15 cellular contexts compared by ENCODE assay signal in the genomic region with DNA sequence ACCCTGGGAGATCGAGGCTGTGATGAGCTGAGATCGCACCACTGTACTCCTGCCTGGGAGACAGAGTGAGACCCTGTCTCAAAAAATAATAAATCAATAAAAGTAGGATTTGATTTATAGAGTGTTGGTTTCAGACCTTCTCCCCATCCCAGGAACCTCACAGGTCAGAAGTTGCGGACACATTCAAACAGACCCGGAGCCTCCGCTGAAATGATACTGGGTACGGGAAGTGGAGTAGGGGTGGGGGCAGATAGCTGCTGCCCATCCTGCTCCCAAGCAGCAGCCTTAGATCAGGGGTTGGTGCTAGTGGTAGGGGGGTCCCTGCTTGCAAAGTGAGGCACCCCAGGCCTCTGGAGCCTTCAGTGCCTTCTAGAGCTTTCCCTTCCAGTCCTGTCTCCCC.
"Had no signal": no experiment of that assay in that cellular context is flagged by ENCODE, and none has a peak within 500 bp of the region (broad histone marks: within the 10 kb centered on the region; RNA-seq: fewer than 3 reads in every experiment).

No MANE protein-coding gene starts in this region.

- H3K27me3 ChIP-seq: cardiac muscle cell, neutrophil, SJSA1, uterus had no signal

- DNase-seq: activated CD4-positive, alpha-beta T cell treated with anti-CD3 and anti-CD28 coated beads, Interleukin-2, amount 10 ng/mL, durations not matched to agents 24 days and 14 days; activated CD8-positive, alpha-beta memory T cell treated with anti-CD3 and anti-CD28 coated beads for 24 hours; activated effector memory CD4-positive, alpha-beta T cell treated with Interleukin-2 at 50 U/mL for 16 hours; activated naive CD4-positive, alpha-beta T cell treated with anti-CD3 and anti-CD28 coated beads, Interleukin-2, amount 50 U/mL, for 16 hours; effector CD4-positive, alpha-beta T cell; foreskin melanocyte; midbrain; small intestine; SW 1271; uterus had no signal

- H3K9me3 Mint-ChIP-seq: stimulated activated naive CD8-positive, alpha-beta T cell treated with anti-CD3 and anti-CD28 coated beads, Interleukin-15, Interleukin-2, amounts not matched to agents 100 ng/mL and 50 ng/mL, for 24 hours had no signal

- H3K27me3 Mint-ChIP-seq: activated CD4-positive, alpha-beta T cell treated with anti-CD3 and anti-CD28 coated beads, Interleukin-2, amount 10 ng/mL, durations not matched to agents 24 days and 14 days; stimulated activated naive CD8-positive, alpha-beta T cell treated with anti-CD3 and anti-CD28 coated beads, Interleukin-15, Interleukin-2, amounts not matched to agents 100 ng/mL and 50 ng/mL, for 24 hours had no signal

- H3K27ac ChIP-seq: cardiac muscle cell, neutrophil, SJSA1 had no signal

- H3K4me3 ChIP-seq: cardiac muscle cell, SJSA1, uterus had no signal

- H3K9me3 ChIP-seq: neutrophil, SJSA1, uterus had no signal

- H3K36me3 ChIP-seq: cardiac muscle cell, neutrophil, SJSA1, uterus had no signal

- ATAC-seq: WTC11 had no signal

- H3K27ac Mint-ChIP-seq: stimulated activated naive CD8-positive, alpha-beta T cell treated with anti-CD3 and anti-CD28 coated beads, Interleukin-15, Interleukin-2, amounts not matched to agents 100 ng/mL and 50 ng/mL, for 24 hours; WTC11 had no signal

- H3K4me1 ChIP-seq: SJSA1 had no signal

- H3K4me1 Mint-ChIP-seq: activated CD4-positive, alpha-beta T cell treated with anti-CD3 and anti-CD28 coated beads, Interleukin-2, amount 10 ng/mL, durations not matched to agents 24 days and 14 days had no signal

- H3K36me3 Mint-ChIP-seq: WTC11 had no signal

- H3K4me3 Mint-ChIP-seq: activated CD4-positive, alpha-beta T cell treated with anti-CD3 and anti-CD28 coated beads, Interleukin-2, amount 10 ng/mL, durations not matched to agents 24 days and 14 days; stimulated activated naive CD8-positive, alpha-beta T cell treated with anti-CD3 and anti-CD28 coated beads, Interleukin-15, Interleukin-2, amounts not matched to agents 100 ng/mL and 50 ng/mL, for 24 hours; WTC11 had no signal
